ENCODE assay signal across 8 cellular contexts in genomic region chr2:43174368-43175186, GRCh38. TPM values are rescaled to one million over a fixed set of nuclear protein-coding genes. Genes with fewer than 3 reads are reported as not detected.
A peak's percentile ranks its signal among the peaks of the same experiment; 100 is the strongest.
DNase-seq lines count a peak whose midpoint lies in the region; ATAC-seq, FAIRE-seq and TF ChIP-seq lines count a peak whose summit lies in the region.
"Had no signal": no experiment of that assay in that cellular context is flagged by ENCODE, and none has a peak within 500 bp of the region (broad histone marks: within the 10 kb centered on the region; RNA-seq: fewer than 3 reads in every experiment).

No MANE protein-coding gene starts in this region.

- peak; percentile 87 for DNase-seq in activated CD8-positive, alpha-beta memory T cell treated with anti-CD3 and anti-CD28 coated beads for 24 hours
- DNase-seq in left ventricle myocardium inferior (no peak), KG1 (lab: John Stamatoyannopoulos, UW) (no peak), RCC 7860 (ENCODE audit: low spot score) (no peak)
- peak; percentile 48 to 53 (median 52) for DNase-seq in stimulated activated CD4-positive, alpha-beta T cell treated with anti-CD3 and anti-CD28 coated beads, TNF-alpha, amount 100 ng/mL, for 1 hour (ENCODE audit: low read depth in 3 of 3, low spot score in 1 of 3)

- ATAC-seq in GM19452 (IDR thresholded peaks at IDR 0.05; ENCODE audit: unreplicated experiment) = peak; percentile 66
- ATAC-seq in HG03457 (IDR thresholded peaks at IDR 0.05; ENCODE audit: unreplicated experiment) = peak; percentile 79

- peaks cover 27% of the 10 kb centered on the region for H3K9me3 ChIP-seq in left ventricle myocardium inferior (replicated peaks)

- TF ChIP-seq CTCF in left ventricle myocardium inferior (IDR thresholded peaks at IDR 0.05; ENCODE audit: borderline replicate concordance) = no peak

- intact Hi-C loops in left ventricle myocardium inferior (cut with micrococcal nuclease) = no loop called here

- peak overlapping the region; percentile 71 for H3K27ac ChIP-seq in left ventricle myocardium inferior (replicated peaks)

- H3K4me1 ChIP-seq in left ventricle myocardium inferior = peaks cover 46% of the 10 kb centered on the region

- FAIRE-seq in RCC 7860 (lab: Jason Lieb, UNC) = no peak
- FAIRE-seq: TTC549 had no signal

- no peaks in the 10 kb centered on the region for H3K36me3 ChIP-seq in left ventricle myocardium inferior

- H3K27me3 ChIP-seq in left ventricle myocardium inferior (ENCODE audit: low read depth) = no peaks in the 10 kb centered on the region

- no peak overlapping the region for H3K4me3 ChIP-seq in left ventricle myocardium inferior

RNA-seq across cellular contexts. Expression of gene ZFP36L2, which starts 51.8 kb away (rescaled TPM):
- total RNA-seq in left ventricle myocardium inferior = 48.5 TPM

Comparison
In these comparisons a context has a peak if more than half of its experiments do, and no peak if none do; other contexts are left out.
1. DNase-seq: peak in activated CD8-positive, alpha-beta memory T cell treated with anti-CD3 and anti-CD28 coated beads for 24 hours (single experiment) and stimulated activated CD4-positive, alpha-beta T cell treated with anti-CD3 and anti-CD28 coated beads, TNF-alpha, amount 100 ng/mL, for 1 hour (3 of 3); none in left ventricle myocardium inferior (single experiment), KG1 (single experiment) and RCC 7860 (single experiment).